ENCODE assay signal across 8 cellular contexts in genomic region chr3:73502609-73503560, GRCh38.
A peak's percentile ranks its signal among the peaks of the same experiment; 100 is the strongest.
DNase-seq lines count a peak whose midpoint lies in the region; ATAC-seq and FAIRE-seq lines count a peak whose summit lies in the region.

No MANE protein-coding gene starts in this region.

- no peaks in the 10 kb centered on the region for H3K27me3 Mint-ChIP-seq in T-helper 2 cell treated with Interferon-gamma antibody and Interleukin-4, amounts not matched to agents 5 μg/mL and 100 μg/mL, for 36 hours (ENCODE audit: low read depth)

- H3K4me1 Mint-ChIP-seq in T-helper 2 cell treated with Interferon-gamma antibody and Interleukin-4, amounts not matched to agents 5 μg/mL and 100 μg/mL, for 36 hours (ENCODE audit: low read depth), result no peaks in the 10 kb centered on the region

- no peaks in the 10 kb centered on the region for H3K36me3 Mint-ChIP-seq in T-helper 2 cell treated with Interferon-gamma antibody and Interleukin-4, amounts not matched to agents 5 μg/mL and 100 μg/mL, for 36 hours (ENCODE audit: low read depth)

- intact Hi-C loops in Right ventricle myocardium inferior (cut with DNase I) (loop anchor here (2.0 to 10.0 kb wide), 3 partner anchors 46 to 402 kb away; no protein-coding TSS in a partner anchor), cardiac septum (cut with DNase I) (loop anchor here (1.0 to 5.0 kb wide), 2 partner anchors 46 to 402 kb away; no protein-coding TSS in a partner anchor)

- no peak overlapping the region for H3K27ac Mint-ChIP-seq in T-helper 2 cell treated with Interferon-gamma antibody and Interleukin-4, amounts not matched to agents 5 μg/mL and 100 μg/mL, for 36 hours

- ATAC-seq in Right ventricle myocardium inferior (peak; percentile 33), HG02610 (IDR thresholded peaks at IDR 0.05; ENCODE audit: unreplicated experiment) (peak; percentile 59)

- no peak for DNase-seq in Right ventricle myocardium inferior (ENCODE audit: missing footprints)
- no peak for DNase-seq in cardiac septum (ENCODE audit: low spot score)
- DNase-seq in NCI-H1092 treated with DMSO at 0.1 percent for 48 hours (lab: John Stamatoyannopoulos, UW), result peak; percentile 74
- DNase-seq in T-helper 2 cell treated with Interferon-gamma antibody and Interleukin-4, amounts not matched to agents 5 μg/mL and 100 μg/mL, for 36 hours (ENCODE audit: low spot score), result peak; percentile 16
- peak; percentile 39 to 74 for DNase-seq in T47D (ENCODE audit: low read depth in 1 of 2, low spot score in 1 of 2)
- peak; percentile 27 to 41 (median 30) for DNase-seq in stimulated activated CD4-positive, alpha-beta T cell treated with anti-CD3 and anti-CD28 coated beads, Interleukin-12 subunit alpha, Interleukin-12 subunit beta, amount 100 ng/mL, for 48 hours (ENCODE audit: low read depth in 2 of 3, low spot score in 1 of 3)

- no peak overlapping the region for H3K4me3 Mint-ChIP-seq in T-helper 2 cell treated with Interferon-gamma antibody and Interleukin-4, amounts not matched to agents 5 μg/mL and 100 μg/mL, for 36 hours

- peak; percentile 98 for FAIRE-seq in islet of Langerhans (lab: Jason Lieb, UNC)

- H3K9me3 Mint-ChIP-seq in T-helper 2 cell treated with Interferon-gamma antibody and Interleukin-4, amounts not matched to agents 5 μg/mL and 100 μg/mL, for 36 hours, result no peaks in the 10 kb centered on the region

- in situ Hi-C loops in T47D (cut with HindIII; ENCODE audit: low pct_unique_long_range_greater_than_20kb, low sequenced_read_pairs), result no loop called here

Comparison
In these comparisons a context has a peak if more than half of its experiments do, and no peak if none do; other contexts are left out.
1. DNase-seq: peak in NCI-H1092 treated with DMSO at 0.1 percent for 48 hours (single experiment), T-helper 2 cell treated with Interferon-gamma antibody and Interleukin-4, amounts not matched to agents 5 μg/mL and 100 μg/mL, for 36 hours (single experiment), T47D (2 of 2) and stimulated activated CD4-positive, alpha-beta T cell treated with anti-CD3 and anti-CD28 coated beads, Interleukin-12 subunit alpha, Interleukin-12 subunit beta, amount 100 ng/mL, for 48 hours (3 of 3); none in Right ventricle myocardium inferior (single experiment) and cardiac septum (single experiment).